Comparison of ENCODE assay signal across 13 cellular contexts in the genomic region with DNA sequence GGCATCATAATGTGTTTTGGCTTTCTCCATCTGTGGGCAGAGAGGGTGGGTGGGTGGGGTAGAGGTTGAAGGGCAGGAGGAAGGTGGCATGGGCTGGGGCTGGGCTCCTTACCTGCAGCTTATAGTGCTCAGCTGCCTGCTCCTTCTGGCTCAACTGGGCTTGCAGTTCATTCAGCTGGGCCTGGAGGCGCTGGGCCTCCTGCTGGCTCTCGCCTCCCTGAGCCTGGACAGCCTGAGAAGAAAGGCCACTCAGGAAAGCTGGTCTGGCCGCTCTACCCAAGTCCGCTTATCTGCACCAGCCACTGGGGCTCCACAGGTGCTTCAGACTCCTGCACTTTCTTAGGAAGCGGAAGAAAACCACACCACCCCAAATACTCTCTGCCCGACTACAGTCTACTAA.
"Had no signal": no experiment of that assay in that cellular context is flagged by ENCODE, and none has a peak within 500 bp of the region (broad histone marks: within the 10 kb centered on the region; RNA-seq: fewer than 3 reads in every experiment).

No MANE protein-coding gene starts in this region.

- H3K27me3 Mint-ChIP-seq: natural killer cell treated with Interleukin-12 subunit alpha and Interleukin-12 subunit beta and Interleukin-15 and Interleukin-18, amount 100 ng/mL, for 72 hours had no signal

- DNase-seq: activated effector memory CD4-positive, alpha-beta T cell treated with Interleukin-2 at 50 U/mL for 16 hours; activated T-cell treated with anti-CD3 and anti-CD28 coated beads for 4 hours; colonic mucosa; effector CD8-positive, alpha-beta T cell; hippocampal formation; left ventricle myocardium superior; mesenchymal stem cell; ovary; small intestine; T-helper 9 cell had no signal

- H3K9me3 Mint-ChIP-seq: natural killer cell treated with Interleukin-12 subunit alpha and Interleukin-12 subunit beta and Interleukin-15 and Interleukin-18, amount 100 ng/mL, for 72 hours had no signal

- H3K4me3 ChIP-seq: ascending aorta, colonic mucosa, ovary, tibial nerve had no signal

- H3K9me3 ChIP-seq: ascending aorta, colonic mucosa, ovary, tibial nerve had no signal

- H3K4me1 ChIP-seq: colonic mucosa had no signal

- ATAC-seq: left ventricle myocardium superior; natural killer cell treated with Interleukin-12 subunit alpha and Interleukin-12 subunit beta and Interleukin-15 and Interleukin-18, amount 100 ng/mL, for 72 hours had no signal

- H3K4me3 Mint-ChIP-seq: natural killer cell treated with Interleukin-12 subunit alpha and Interleukin-12 subunit beta and Interleukin-15 and Interleukin-18, amount 100 ng/mL, for 72 hours had no signal

- FAIRE-seq: small intestine had no signal

- H3K27ac ChIP-seq: ascending aorta, colonic mucosa, ovary, tibial nerve had no signal

- H3K36me3 ChIP-seq: ovary had no signal

- H3K27me3 ChIP-seq: ascending aorta, colonic mucosa, ovary, tibial nerve had no signal
